In genomic region chr11:45974806-45975205, GRCh38 we compare ENCODE assay signal across 14 cellular contexts.
"Had no signal": no experiment of that assay in that cellular context is flagged by ENCODE, and none has a peak within 500 bp of the region (broad histone marks: within the 10 kb centered on the region; RNA-seq: fewer than 3 reads in every experiment).

No MANE protein-coding gene starts in this region.

- H3K4me3 ChIP-seq: cardiac muscle cell, dorsolateral prefrontal cortex had no signal

- H3K27ac ChIP-seq: cardiac muscle cell, dorsolateral prefrontal cortex, WERI-Rb-1 had no signal

- ATAC-seq: activated CD4-positive, alpha-beta T cell treated with anti-CD3 and anti-CD28 coated beads for 36 hours; activated T-cell treated with anti-CD3 and anti-CD28 coated beads, Interleukin-2, amount 50 U/mL, for 4 hours; natural killer cell treated with Interleukin-12 subunit alpha and Interleukin-12 subunit beta and Interleukin-15 and Interleukin-18, amount 100 ng/mL, for 72 hours; stimulated activated effector memory CD8-positive, alpha-beta T cell treated with anti-CD3 and anti-CD28 coated beads, Interleukin-12 subunit alpha, Interleukin-12 subunit beta, amount 100 ng/mL, for 72 hours had no signal

- DNase-seq: activated CD4-positive, alpha-beta memory T cell treated with anti-CD3 and anti-CD28 coated beads, Interleukin-2, amount 10 ng/mL, durations not matched to agents 7 days and 5 days; activated CD4-positive, alpha-beta T cell treated with anti-CD3 and anti-CD28 coated beads for 36 hours; activated effector memory CD4-positive, alpha-beta T cell treated with anti-CD3 and anti-CD28 coated beads, Interleukin-2, amount 50 U/mL, for 16 hours; activated T-cell treated with anti-CD3 and anti-CD28 coated beads, Interleukin-2, amount 50 U/mL, for 4 hours; dorsolateral prefrontal cortex; endodermal cell; foreskin melanocyte; immature natural killer cell; mesendoderm; retina; WERI-Rb-1 had no signal

- H3K27me3 ChIP-seq: cardiac muscle cell, dorsolateral prefrontal cortex had no signal
